ENCODE assay signal across 15 cellular contexts in the genomic region with DNA sequence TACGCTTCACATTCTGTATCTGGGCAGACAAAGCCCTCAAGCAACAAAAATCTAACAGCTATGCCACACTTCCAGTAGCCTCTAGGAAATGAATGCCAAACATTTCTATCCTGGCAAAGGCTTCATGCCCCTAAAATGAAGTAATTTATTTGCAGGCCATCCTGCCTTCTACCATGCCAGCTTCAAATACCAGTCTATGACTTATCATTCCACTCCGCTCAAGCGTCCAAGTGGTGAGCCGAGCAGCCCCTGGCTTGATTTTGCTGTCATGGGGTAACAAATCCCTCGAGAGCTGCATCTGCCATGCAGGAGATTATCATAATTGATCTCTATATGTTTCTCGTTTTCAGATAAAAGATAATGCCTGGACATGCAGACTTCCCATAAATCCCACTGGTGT.
A peak's percentile ranks its signal among the peaks of the same experiment; 100 is the strongest.
DNase-seq lines count a peak whose midpoint lies in the region; ATAC-seq and TF ChIP-seq lines count a peak whose summit lies in the region.
"Had no signal": no experiment of that assay in that cellular context is flagged by ENCODE, and none has a peak within 500 bp of the region (broad histone marks: within the 10 kb centered on the region; RNA-seq: fewer than 3 reads in every experiment).

No MANE protein-coding gene starts in this region.

- no peaks in the 10 kb centered on the region for H3K4me1 Mint-ChIP-seq in activated T-cell treated with anti-CD3 and anti-CD28 coated beads, Interleukin-2, amount 50 U/mL, for 4 hours (ENCODE audit: low read depth)
- H3K4me1 Mint-ChIP-seq: naive B cell had no signal

- H3K4me2 ChIP-seq in GM23248 (ENCODE audit: unreplicated experiment) = peak overlapping the region; percentile 64
- H3K4me2 ChIP-seq in osteoblast (ENCODE audit: insufficient read depth, low read length) = peak overlapping the region; percentile 51

- H3K79me2 ChIP-seq in GM23248 (ENCODE audit: insufficient read depth) = peaks cover 71% of the 10 kb centered on the region
- peaks cover 65% of the 10 kb centered on the region for H3K79me2 ChIP-seq in osteoblast (ENCODE audit: insufficient read depth, low read length)

- ATAC-seq in HG03280 (IDR thresholded peaks at IDR 0.05; ENCODE audit: unreplicated experiment) = no peak
- ATAC-seq in activated T-cell treated with anti-CD3 and anti-CD28 coated beads, Interleukin-2, amount 50 U/mL, for 4 hours = no peak
- ATAC-seq: gastroesophageal sphincter; HepG2; stimulated activated naive CD8-positive, alpha-beta T cell treated with anti-CD3 and anti-CD28 coated beads, Interleukin-15, Interleukin-2, amounts not matched to agents 100 U/mL and 50 U/mL, for 24 hours had no signal

- no peaks in the 10 kb centered on the region for H3K9me3 Mint-ChIP-seq in activated T-cell treated with anti-CD3 and anti-CD28 coated beads, Interleukin-2, amount 50 U/mL, for 4 hours
- H3K9me3 Mint-ChIP-seq: naive B cell had no signal

- 8 to 20% methylated on average over 6 of the region's 6 CpGs for WGBS in GM23248 (ENCODE audit: low coverage in 1 of 2, low lambda C conversion rate in 2 of 2, missing lambda C conversion rate in 2 of 2), 2 experiments

- peaks cover 8% of the 10 kb centered on the region for H3K27me3 Mint-ChIP-seq in activated T-cell treated with anti-CD3 and anti-CD28 coated beads, Interleukin-2, amount 50 U/mL, for 4 hours (ENCODE audit: low read depth)
- H3K27me3 Mint-ChIP-seq: naive B cell had no signal

- peak overlapping the region; percentile 11; the same call in 1 of the 2 replicates for H3K9ac ChIP-seq in GM23248

- H3K9me3 ChIP-seq in GM23248 (ENCODE audit: low read depth) (no peaks in the 10 kb centered on the region), osteoblast (ENCODE audit: low read depth, low read length) (no peaks in the 10 kb centered on the region)
- H3K9me3 ChIP-seq: gastroesophageal sphincter, sigmoid colon, SJSA1 had no signal

- no peaks in the 10 kb centered on the region for H4K20me1 ChIP-seq in GM23248 (ENCODE audit: insufficient read depth)
- H4K20me1 ChIP-seq in osteoblast (ENCODE audit: insufficient read depth, low read length) = no peaks in the 10 kb centered on the region

- H3K36me3 ChIP-seq in GM23248 (ENCODE audit: low read depth) (no peaks in the 10 kb centered on the region), osteoblast (ENCODE audit: insufficient read depth, low read length) (no peaks in the 10 kb centered on the region)
- H3K36me3 ChIP-seq: gastroesophageal sphincter, sigmoid colon, SJSA1 had no signal

- H3K4me3 ChIP-seq in GM23248 (peak overlapping the region; percentile 42), foreskin fibroblast (ENCODE audit: low read depth in 1 of 2, low read length in 2 of 2) (no peak overlapping the region), osteoblast (ENCODE audit: insufficient read depth, low read length) (no peak overlapping the region)
- H3K4me3 ChIP-seq: gastroesophageal sphincter, sigmoid colon, SJSA1 had no signal

- peaks cover 8% of the 10 kb centered on the region; the same call in 1 of the 2 replicates for H3F3A ChIP-seq in GM23248 (ENCODE audit: insufficient read depth)

- peak overlapping the region; percentile 36 for H3K27ac ChIP-seq in GM23248
- peak overlapping the region; percentile 17 for H3K27ac ChIP-seq in osteoblast (ENCODE audit: low read depth, low read length)
- H3K27ac ChIP-seq: gastroesophageal sphincter, SJSA1 had no signal

- no peak for TF ChIP-seq CTCF in foreskin fibroblast (IDR thresholded peaks at IDR 0.05; ENCODE audit: low read depth, low read length)
- TF ChIP-seq CTCF in osteoblast (IDR thresholded peaks at IDR 0.05; ENCODE audit: extremely low read depth, low read depth, low read length) = no peak
- TF ChIP-seq CTCF in GM10266 (IDR thresholded peaks at IDR 0.05; ENCODE audit: control insufficient read depth, insufficient read depth, low read depth, missing control alignments) = no peak

- H3K4me3 Mint-ChIP-seq in activated T-cell treated with anti-CD3 and anti-CD28 coated beads, Interleukin-2, amount 50 U/mL, for 4 hours = no peak overlapping the region
- H3K4me3 Mint-ChIP-seq: naive B cell had no signal

- H3K27me3 ChIP-seq in GM23248 (replicated peaks; ENCODE audit: insufficient read depth) = no peaks in the 10 kb centered on the region
- no peaks in the 10 kb centered on the region for H3K27me3 ChIP-seq in osteoblast (ENCODE audit: insufficient read depth, low read length)
- H3K27me3 ChIP-seq: gastroesophageal sphincter, sigmoid colon, SJSA1 had no signal

- no peaks in the 10 kb centered on the region for H3K36me3 Mint-ChIP-seq in activated T-cell treated with anti-CD3 and anti-CD28 coated beads, Interleukin-2, amount 50 U/mL, for 4 hours (ENCODE audit: insufficient read depth)
- H3K36me3 Mint-ChIP-seq: naive B cell had no signal

- peak overlapping the region; percentile 10; the same call in 1 of the 2 replicates for H2AFZ ChIP-seq in GM23248
- no peak overlapping the region for H2AFZ ChIP-seq in osteoblast (ENCODE audit: low read length)

- DNase-seq in GM23248 (peak; percentile 78), NCI-H69 (lab: John Stamatoyannopoulos, UW) (peak; percentile 38), foreskin fibroblast (peak; percentile 20 to 47), osteoblast (ENCODE audit: insufficient read length, low spot score, missing footprints) (peak; percentile 25), GM10266 (ENCODE audit: extremely low spot score) (no peak)
- DNase-seq in activated T-cell treated with anti-CD3 and anti-CD28 coated beads, Interleukin-2, amount 50 U/mL, for 4 hours = no peak
- DNase-seq in activated CD4-positive, alpha-beta T cell treated with anti-CD3 and anti-CD28 coated beads for 48 hours = no peak
- DNase-seq: activated gamma-delta T cell treated with Interleukin-2 at 50 U/mL for 16 hours; naive B cell; sigmoid colon; stimulated activated naive CD8-positive, alpha-beta T cell treated with anti-CD3 and anti-CD28 coated beads, Interleukin-15, Interleukin-2, amounts not matched to agents 100 U/mL and 50 U/mL, for 24 hours had no signal

- H3K4me1 ChIP-seq in GM23248 (ENCODE audit: insufficient read depth) = peaks cover 20% of the 10 kb centered on the region
- peaks cover 9% of the 10 kb centered on the region for H3K4me1 ChIP-seq in osteoblast (ENCODE audit: insufficient read depth, low read length)

- in situ Hi-C loops in GM23248 (cut with MboI) = no loop called here

- H3K9me2 ChIP-seq in GM23248 (ENCODE audit: insufficient read depth) = no peaks in the 10 kb centered on the region

Comparison
In these comparisons a context has a peak if more than half of its experiments do, and no peak if none do; other contexts are left out.
1. DNase-seq: peak in GM23248 (single experiment), NCI-H69 (single experiment), foreskin fibroblast (2 of 2) and osteoblast (single experiment); none in GM10266 (single experiment), activated T-cell treated with anti-CD3 and anti-CD28 coated beads, Interleukin-2, amount 50 U/mL, for 4 hours (single experiment) and activated CD4-positive, alpha-beta T cell treated with anti-CD3 and anti-CD28 coated beads for 48 hours (single experiment).